20 cellular contexts compared by ENCODE assay signal in genomic region chr5:107964722-107965121, GRCh38.
DNase-seq lines count a peak whose midpoint lies in the region; ATAC-seq, FAIRE-seq and TF ChIP-seq lines count a peak whose summit lies in the region.
"Had no signal": no experiment of that assay in that cellular context is flagged by ENCODE, and none has a peak within 500 bp of the region (broad histone marks: within the 10 kb centered on the region; RNA-seq: fewer than 3 reads in every experiment).

No MANE protein-coding gene starts in this region.

- no TSS peak for BruUV-seq in GM12878 (replicated peaks; lab: Mats Ljungman, UMichigan)

- no peak overlapping the region for H3K4ac ChIP-seq in neuronal stem cell (ENCODE audit: low read length)

- TF ChIP-seq EP300 in GM12878 (IDR thresholded peaks at IDR 0.05; ENCODE audit: borderline replicate concordance in 1 of 2, control insufficient read depth in 1 of 2, low read depth in 2 of 2, low read length in 2 of 2), result peak; percentile 13 to 80; a peak in 3 of 4 replicates

- TF ChIP-seq POLR2A in GM12878 (IDR thresholded peaks at IDR 0.05; ENCODE audit: low read depth, low read length), result no peak

- H3K4me1 Mint-ChIP-seq in stimulated activated naive B cell treated with anti-CD40 and anti-IgM and Interleukin-4, amounts not matched to agents 10 μg/mL and 1 μg/mL and 100 μg/mL, for 72 hours, result peaks cover 3 to 11% of the 10 kb centered on the region in 2 donors
- H3K4me1 Mint-ChIP-seq: CD14-positive monocyte had no signal

- SMC1A ChIA-PET in GM12878 (lab: Charles Lee; ENCODE audit: uncharacterized antibody, unreplicated experiment), result interaction anchor here (0.6 to 2.8 kb wide), 9 partner anchors 8 to 151 kb away, joined by 3 to 8 read pairs (median 3); no protein-coding TSS in a partner anchor

- no peak overlapping the region for H3K4me2 ChIP-seq in GM12878 (ENCODE audit: control insufficient read depth, insufficient read depth)
- no peak overlapping the region for H3K4me2 ChIP-seq in neuronal stem cell (ENCODE audit: insufficient read depth, low read length, poor library complexity, severe bottlenecking)
- H3K4me2 ChIP-seq: BLaER1 had no signal

- POLR2A ChIA-PET in GM12878 (lab: Charles Lee), result interaction anchor here (1.0 kb wide), 1 partner anchor 37 kb away, joined by 3 read pairs; no protein-coding TSS in a partner anchor

- H3K36me3 Mint-ChIP-seq in stimulated activated naive B cell treated with anti-CD40 and anti-IgM and Interleukin-4, amounts not matched to agents 10 μg/mL and 1 μg/mL and 100 μg/mL, for 72 hours, result peaks cover 4 to 7% of the 10 kb centered on the region in 2 donors

- RAD21 ChIA-PET in GM12878 (lab: Charles Lee; ENCODE audit: unreplicated experiment), result no interaction called here

- no peak overlapping the region for H2BK15ac ChIP-seq in neuronal stem cell (ENCODE audit: low read length)

- WGBS in GM12878 (ENCODE audit: insufficient coverage, insufficient replicate concordance, low lambda C conversion rate, missing lambda C conversion rate), result 88% methylated on average over 1 of the region's 1 CpG
- WGBS in neuronal stem cell (ENCODE audit: extremely low coverage in 2 of 2, insufficient read length in 2 of 2, insufficient replicate concordance in 1 of 2), 2 donors, result no CpG with 5 or more reads among the region's 1 CpG

- H3K27me3 ChIP-seq in GM12878 (replicated peaks in 1 of 2; ENCODE audit: control insufficient read depth in 2 of 2, insufficient read depth in 2 of 2, low read length in 1 of 2), result no peaks in the 10 kb centered on the region
- H3K27me3 ChIP-seq in neuronal stem cell (ENCODE audit: control insufficient read depth in 3 of 3, insufficient read depth in 3 of 3, low read depth in 1 of 3, low read length in 3 of 3), result no peaks in the 10 kb centered on the region
- H3K27me3 ChIP-seq: BLaER1 had no signal

- H3K23ac ChIP-seq in neuronal stem cell (ENCODE audit: low read depth, low read length, poor library complexity), result no peak overlapping the region

- H3K4me3 ChIP-seq in GM12878, result no peak overlapping the region
- H3K4me3 ChIP-seq in neuronal stem cell (ENCODE audit: low read length in 2 of 2), result no peak overlapping the region
- H3K4me3 ChIP-seq: BLaER1, GM23248 had no signal

- no peak overlapping the region for H2BK12ac ChIP-seq in neuronal stem cell (ENCODE audit: low read length)

- no peak for FAIRE-seq in GM12878 (lab: Jason Lieb, UNC)
- FAIRE-seq: GM12891, GM19239 had no signal

- H3K27ac ChIP-seq in GM12878 (ENCODE audit: control insufficient read depth, insufficient read depth) (no peak overlapping the region), neuronal stem cell (replicated peaks; ENCODE audit: low read length) (no peak overlapping the region)
- H3K27ac ChIP-seq: BLaER1, GM23248 had no signal

- H3K79me1 ChIP-seq in neuronal stem cell (ENCODE audit: low read depth, low read length), result no peaks in the 10 kb centered on the region

- H3K36me3 ChIP-seq in GM12878 (ENCODE audit: control insufficient read depth in 2 of 2, insufficient read depth in 2 of 2, low read length in 1 of 2), result no peaks in the 10 kb centered on the region
- no peaks in the 10 kb centered on the region for H3K36me3 ChIP-seq in neuronal stem cell (replicated peaks in 1 of 2; ENCODE audit: control insufficient read depth in 2 of 2, insufficient read depth in 2 of 2, low read length in 2 of 2)
- H3K36me3 ChIP-seq: BLaER1 had no signal

- no peak overlapping the region for H2BK120ac ChIP-seq in neuronal stem cell (ENCODE audit: low read depth, low read length)

- H4K91ac ChIP-seq in neuronal stem cell (ENCODE audit: low read depth, low read length, poor library complexity), result no peak overlapping the region

- H4K20me1 ChIP-seq in GM12878 (ENCODE audit: control insufficient read depth, insufficient read depth), result no peaks in the 10 kb centered on the region
- H4K20me1 ChIP-seq: BLaER1 had no signal

- peaks cover 0 to 3% of the 10 kb centered on the region in 2 donors for H3K9me3 Mint-ChIP-seq in stimulated activated naive B cell treated with anti-CD40 and anti-IgM and Interleukin-4, amounts not matched to agents 10 μg/mL and 1 μg/mL and 100 μg/mL, for 72 hours
- H3K9me3 Mint-ChIP-seq: CD4-positive, alpha-beta memory T cell had no signal

- H3K18ac ChIP-seq in neuronal stem cell (ENCODE audit: low read length), result no peak overlapping the region

- no peak for TF ChIP-seq CTCF in GM12878 (IDR thresholded peaks at IDR 0.05 in 2 of 3, conservative IDR thresholded peaks at IDR 0.05 in 1 of 3; ENCODE audit: control insufficient read depth in 2 of 3, extremely low read depth in 1 of 3, insufficient read depth in 1 of 3, low read depth in 3 of 3, low read length in 3 of 3)

- H3K9me3 ChIP-seq in GM12878 (replicated peaks; ENCODE audit: control insufficient read depth, insufficient read depth, low read length) (no peaks in the 10 kb centered on the region), neuronal stem cell (replicated peaks in 1 of 2; ENCODE audit: control insufficient read depth in 2 of 2, insufficient read depth in 1 of 2, low read depth in 1 of 2, low read length in 2 of 2) (no peaks in the 10 kb centered on the region)
- H3K9me3 ChIP-seq: BLaER1 had no signal

- H3K4me3 Mint-ChIP-seq in stimulated activated naive B cell treated with anti-CD40 and anti-IgM and Interleukin-4, amounts not matched to agents 10 μg/mL and 1 μg/mL and 100 μg/mL, for 72 hours, result no peak overlapping the region
- H3K4me3 Mint-ChIP-seq: CD14-positive monocyte; CD4-positive, alpha-beta memory T cell had no signal

- no peak overlapping the region for H2AFZ ChIP-seq in GM12878 (ENCODE audit: control insufficient read depth, low read depth, low read length)
- H2AFZ ChIP-seq in neuronal stem cell (ENCODE audit: low read length), result no peak overlapping the region
- H2AFZ ChIP-seq: GM23248 had no signal

- no peaks in the 10 kb centered on the region for H3K79me2 ChIP-seq in GM12878 (ENCODE audit: control insufficient read depth, insufficient read depth, low read length)

- intact Hi-C loops in GM12878 (cut with micrococcal nuclease; ENCODE audit: unreplicated experiment), result no loop called here

- H2AK5ac ChIP-seq in neuronal stem cell (ENCODE audit: low read depth, low read length), result no peak overlapping the region

- H4K8ac ChIP-seq in neuronal stem cell (ENCODE audit: low read depth, low read length), result no peak overlapping the region

- in situ Hi-C loops in GM12878 (cut with MboI), result no loop called here

- no peak overlapping the region for H2BK5ac ChIP-seq in neuronal stem cell (ENCODE audit: low read length)

- no peak overlapping the region for H3K9ac ChIP-seq in GM12878 (ENCODE audit: control insufficient read depth, insufficient read depth, low read length)
- no peak overlapping the region for H3K9ac ChIP-seq in neuronal stem cell (ENCODE audit: low read depth, low read length, poor library complexity)
- H3K9ac ChIP-seq: BLaER1, GM23248 had no signal

- no peak overlapping the region for H3K14ac ChIP-seq in neuronal stem cell (ENCODE audit: low read length)

- H3K4me1 ChIP-seq in GM12878 (ENCODE audit: control insufficient read depth, insufficient read depth, low read length) (no peaks in the 10 kb centered on the region), neuronal stem cell (ENCODE audit: control insufficient read depth in 2 of 2, insufficient read depth in 1 of 2, low read depth in 1 of 2, low read length in 2 of 2) (peaks cover 0 to 5% of the 10 kb centered on the region in 2 donors)
- H3K4me1 ChIP-seq: BLaER1 had no signal

- DNase-seq in COR-L47 (lab: John Stamatoyannopoulos, UW) (peak; percentile 20), NCI-H82 (lab: John Stamatoyannopoulos, UW) (peak; percentile 86), GM12878 (ENCODE audit: low read depth, low spot score) (peak; percentile 20), neuronal stem cell (ENCODE audit: low spot score) (peak; percentile 73), MV-4-11 (lab: John Stamatoyannopoulos, UW) (no peak), NCI-H748 (lab: John Stamatoyannopoulos, UW; ENCODE audit: unreplicated experiment) (no peak)
- DNase-seq in stimulated activated naive B cell treated with anti-CD40 and anti-IgM and Interleukin-4, amounts not matched to agents 10 μg/mL and 1 μg/mL and 100 μg/mL, for 72 hours, result no peak
- DNase-seq: 8988T; Calu3; CD4-positive, alpha-beta memory T cell; DMS 273 treated with DMSO at 0.1 percent for 48 hours; DMS53; DND-41; EL; GM23248; HCEC 1CT had no signal

- H3K27me3 Mint-ChIP-seq in stimulated activated naive B cell treated with anti-CD40 and anti-IgM and Interleukin-4, amounts not matched to agents 10 μg/mL and 1 μg/mL and 100 μg/mL, for 72 hours, result no peaks in the 10 kb centered on the region
- H3K27me3 Mint-ChIP-seq: CD4-positive, alpha-beta memory T cell had no signal

- TF ChIP-seq RAD21 in GM12878 (IDR thresholded peaks at IDR 0.05; ENCODE audit: insufficient read depth, low read depth, low read length), result no peak

- CTCF ChIA-PET in GM12878 (lab: Yijun Ruan, JAX), result interaction anchor here (1.3 kb wide), 1 partner anchor 17 kb away, joined by 4 read pairs; no protein-coding TSS in a partner anchor

- no peak overlapping the region for H3K27ac Mint-ChIP-seq in stimulated activated naive B cell treated with anti-CD40 and anti-IgM and Interleukin-4, amounts not matched to agents 10 μg/mL and 1 μg/mL and 100 μg/mL, for 72 hours
- H3K27ac Mint-ChIP-seq: CD14-positive monocyte; CD4-positive, alpha-beta memory T cell had no signal

- peak; percentile 65 for ATAC-seq in GM12878
- no peak for ATAC-seq in stimulated activated naive B cell treated with anti-CD40 and anti-IgM and Interleukin-4, amounts not matched to agents 10 μg/mL and 1 μg/mL and 100 μg/mL, for 72 hours (replicated peaks)

TF ChIP-seq in GM12878, 131 proteins besides CTCF, POLR2A, EP300 and RAD21 (continues in another document):
- TF ChIP-seq MLLT1 (IDR thresholded peaks at IDR 0.05), result peak; percentile 77
- peak; percentile 55 for TF ChIP-seq ZNF24 (IDR thresholded peaks at IDR 0.05)
- no peak for TF ChIP-seq CEBPB (IDR thresholded peaks at IDR 0.05; ENCODE audit: borderline replicate concordance in 1 of 2, low read depth in 2 of 2, low read length in 2 of 2)

Comparison
In these comparisons a context has a peak if more than half of its experiments do, and no peak if none do; other contexts are left out.
1. DNase-seq: peak in COR-L47 (single experiment), NCI-H82 (single experiment), GM12878 (single experiment) and neuronal stem cell (single experiment); none in stimulated activated naive B cell treated with anti-CD40 and anti-IgM and Interleukin-4, amounts not matched to agents 10 μg/mL and 1 μg/mL and 100 μg/mL, for 72 hours (single experiment), MV-4-11 (single experiment) and NCI-H748 (single experiment).